21 cellular contexts compared by ENCODE assay signal in the genomic region with DNA sequence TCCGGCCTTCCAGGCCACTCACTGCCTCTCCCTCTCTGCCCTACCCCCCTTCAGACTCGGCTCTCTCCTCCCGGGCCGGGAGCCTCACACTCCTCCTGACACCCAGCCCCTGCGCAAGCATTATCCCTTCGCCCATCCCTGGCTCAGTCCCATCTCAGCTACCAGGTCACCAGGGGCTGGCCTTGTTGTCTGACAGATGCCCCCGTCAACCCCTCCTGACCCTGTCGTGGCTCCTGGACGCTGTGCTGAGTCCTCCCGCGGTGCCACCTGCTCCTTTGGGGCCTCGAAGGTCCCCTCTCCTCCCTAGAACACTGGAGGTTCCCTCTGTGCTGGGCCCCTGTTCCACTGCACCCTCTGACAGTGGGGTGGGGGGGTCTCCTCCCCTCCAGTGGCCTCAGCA. TPM values are rescaled to one million over a fixed set of nuclear protein-coding genes. Genes with fewer than 3 reads are reported as not detected.
A peak's percentile ranks its signal among the peaks of the same experiment; 100 is the strongest.
DNase-seq lines count a peak whose midpoint lies in the region; ATAC-seq and TF ChIP-seq lines count a peak whose summit lies in the region.
"Had no signal": no experiment of that assay in that cellular context is flagged by ENCODE, and none has a peak within 500 bp of the region (broad histone marks: within the 10 kb centered on the region; RNA-seq: fewer than 3 reads in every experiment).

No MANE protein-coding gene starts in this region.

- CTCF ChIA-PET in Caco-2 (lab: Charles Lee): interaction anchor here (0.5 to 1.3 kb wide), 7 partner anchors 10 to 243 kb away, joined by 3 to 17 read pairs (median 5); partner anchors contain the start of gene TRMU
- CTCF ChIA-PET in RWPE1 (lab: Yijun Ruan, JAX): interaction anchor here (0.7 to 2.0 kb wide), 5 partner anchors 10 to 174 kb away, joined by 3 to 17 read pairs (median 6); no protein-coding TSS in a partner anchor

- H3K36me3 ChIP-seq in Caco-2 (ENCODE audit: control insufficient read depth, insufficient read depth, low read length): no peaks in the 10 kb centered on the region
- H3K36me3 ChIP-seq in lower lobe of right lung: peaks cover 24% of the 10 kb centered on the region
- no peaks in the 10 kb centered on the region for H3K36me3 ChIP-seq in transverse colon
- H3K36me3 ChIP-seq: MG63 had no signal

- no peak for TF ChIP-seq POLR2A in transverse colon (IDR thresholded peaks at IDR 0.05)

- H3K27ac ChIP-seq in RWPE1 (peak overlapping the region; percentile 18; the same call in 1 of the 2 replicates), lower lobe of right lung (no peak overlapping the region), transverse colon (no peak overlapping the region)
- H3K27ac ChIP-seq: C4-2B, PC-9 had no signal

- no peaks in the 10 kb centered on the region for H3K9me3 Mint-ChIP-seq in Caco-2 (ENCODE audit: unreplicated experiment)
- H3K9me3 Mint-ChIP-seq: CD8-positive, alpha-beta memory T cell; GM23338 had no signal

- POLR2A ChIA-PET in Caco-2 (lab: Charles Lee): interaction anchor here (0.5 kb wide), 1 partner anchor 76 kb away, joined by 4 read pairs; no protein-coding TSS in a partner anchor
- POLR2A ChIA-PET in RWPE1 (lab: Yijun Ruan, JAX; ENCODE audit: low non-redundant PET): no interaction called here

- H3K36me3 Mint-ChIP-seq in Caco-2 (ENCODE audit: insufficient read depth, unreplicated experiment): peaks cover 53% of the 10 kb centered on the region
- H3K36me3 Mint-ChIP-seq: CD8-positive, alpha-beta memory T cell had no signal

- no TSS peak for BruUV-seq in Caco-2 (replicated peaks; lab: Mats Ljungman, UMichigan)

- no peak overlapping the region for H3K4me3 Mint-ChIP-seq in Caco-2 (ENCODE audit: unreplicated experiment)
- H3K4me3 Mint-ChIP-seq: B cell, GM23338 had no signal

- H3K4me1 ChIP-seq in Caco-2 (peaks cover 23% of the 10 kb centered on the region), lower lobe of right lung (no peaks in the 10 kb centered on the region), transverse colon (peaks cover 0 to 17% (median 12%) of the 10 kb centered on the region in 4 donors)

- H3K9me3 ChIP-seq in Caco-2 (no peaks in the 10 kb centered on the region), lower lobe of right lung (no peaks in the 10 kb centered on the region), transverse colon (no peaks in the 10 kb centered on the region)
- H3K9me3 ChIP-seq: MG63 had no signal

- H3K4me1 Mint-ChIP-seq in Caco-2 (ENCODE audit: low read depth, unreplicated experiment): peaks cover 26% of the 10 kb centered on the region

- DNase-seq in Caco-2 (no peak), RWPE1 (ENCODE audit: low spot score) (no peak), lower lobe of right lung (peak; percentile 36), transverse colon (peak; percentile 7), midbrain (lab: John Stamatoyannopoulos, UW) (no peak), NCI-H82 treated with DMSO at 0.1 percent for 48 hours (lab: John Stamatoyannopoulos, UW; ENCODE audit: unreplicated experiment) (no peak)
- DNase-seq: CD8-positive, alpha-beta memory T cell; HCEC 1CT; IMR-90; KG1; MG63; NCI-H1930; NCI-H446 treated with DMSO at 0.1 percent for 48 hours; NCI-H82; PC-9; Right ventricle myocardium superior had no signal

- intact Hi-C loops in Caco-2 (cut with micrococcal nuclease; ENCODE audit: unreplicated experiment) (no loop called here), lower lobe of right lung (cut with DNase I) (loop anchor here (10.0 kb wide), 1 partner anchor 176 kb away; no protein-coding TSS in a partner anchor), transverse colon (cut with DNase I; ENCODE audit: low total_unique reads) (no loop called here)

- in situ Hi-C loops in transverse colon (cut with MboI; ENCODE audit: low pct_ligation_motif_present in 1 of 4, low pct_unique_long_range_greater_than_20kb in 1 of 4, low sequenced_read_pairs in 3 of 4): loop anchor here in 1 of 4 donors (10.0 kb wide), 1 partner anchor 176 kb away; no protein-coding TSS in a partner anchor

- H3K27me3 Mint-ChIP-seq in Caco-2 (ENCODE audit: insufficient read depth, unreplicated experiment): no peaks in the 10 kb centered on the region
- H3K27me3 Mint-ChIP-seq: B cell had no signal

- H3K27me3 ChIP-seq in Caco-2 (replicated peaks; ENCODE audit: control insufficient read depth, insufficient read depth, low read length): no peaks in the 10 kb centered on the region
- H3K27me3 ChIP-seq in lower lobe of right lung (ENCODE audit: low read depth): peaks cover 16% of the 10 kb centered on the region
- H3K27me3 ChIP-seq in transverse colon: peaks cover 8% of the 10 kb centered on the region
- H3K27me3 ChIP-seq: MG63 had no signal

- WGBS in transverse colon (ENCODE audit: low coverage in 1 of 2), 2 donors: 79% methylated on average over 12 of the region's 12 CpGs; no CpG with 5 or more reads in 1 of the 2 donors

- H3K4me3 ChIP-seq in Caco-2 (ENCODE audit: low read depth, low read length): no peak overlapping the region
- no peak overlapping the region for H3K4me3 ChIP-seq in lower lobe of right lung
- H3K4me3 ChIP-seq in transverse colon: no peak overlapping the region
- H3K4me3 ChIP-seq: GM12878, GM23338, MG63, PC-9 had no signal

- H3K27ac Mint-ChIP-seq in Caco-2 (ENCODE audit: unreplicated experiment): peak overlapping the region; percentile 63
- H3K27ac Mint-ChIP-seq: B cell had no signal

- ATAC-seq in lower lobe of right lung: no peak
- ATAC-seq in GM19397 (IDR thresholded peaks at IDR 0.05; ENCODE audit: unreplicated experiment): no peak

- TF ChIP-seq EP300 in transverse colon (IDR thresholded peaks at IDR 0.05; ENCODE audit: low read depth): no peak

- no peak for TF ChIP-seq CTCF in Caco-2 (IDR thresholded peaks at IDR 0.05; ENCODE audit: insufficient read depth in 1 of 2, low read depth in 1 of 2, low read length in 1 of 2, severe bottlenecking in 1 of 2, unreplicated experiment in 1 of 2)
- TF ChIP-seq CTCF in RWPE1 (conservative IDR thresholded peaks at IDR 0.05; ENCODE audit: low read depth): no peak
- TF ChIP-seq CTCF in lower lobe of right lung (IDR thresholded peaks at IDR 0.05): no peak
- no peak for TF ChIP-seq CTCF in transverse colon (IDR thresholded peaks at IDR 0.05)

RNA-seq across cellular contexts. Expression of gene TRMU, which starts 32.9 kb away (rescaled TPM):
- total RNA-seq in Caco-2 (2022) (73.9 and 78.4 TPM in 2 replicates), lower lobe of right lung (33.5 TPM), transverse colon (10 to 100 TPM; 33.7 to 90.0 (median 38.5) TPM)

Comparison
In these comparisons a context has a peak if more than half of its experiments do, and no peak if none do; other contexts are left out.
1. DNase-seq: peak in lower lobe of right lung (single experiment) and transverse colon (single experiment); none in Caco-2 (0 of 2), RWPE1 (single experiment), midbrain (single experiment) and NCI-H82 treated with DMSO at 0.1 percent for 48 hours (single experiment).